9 cellular contexts compared by ENCODE assay signal in the genomic region with DNA sequence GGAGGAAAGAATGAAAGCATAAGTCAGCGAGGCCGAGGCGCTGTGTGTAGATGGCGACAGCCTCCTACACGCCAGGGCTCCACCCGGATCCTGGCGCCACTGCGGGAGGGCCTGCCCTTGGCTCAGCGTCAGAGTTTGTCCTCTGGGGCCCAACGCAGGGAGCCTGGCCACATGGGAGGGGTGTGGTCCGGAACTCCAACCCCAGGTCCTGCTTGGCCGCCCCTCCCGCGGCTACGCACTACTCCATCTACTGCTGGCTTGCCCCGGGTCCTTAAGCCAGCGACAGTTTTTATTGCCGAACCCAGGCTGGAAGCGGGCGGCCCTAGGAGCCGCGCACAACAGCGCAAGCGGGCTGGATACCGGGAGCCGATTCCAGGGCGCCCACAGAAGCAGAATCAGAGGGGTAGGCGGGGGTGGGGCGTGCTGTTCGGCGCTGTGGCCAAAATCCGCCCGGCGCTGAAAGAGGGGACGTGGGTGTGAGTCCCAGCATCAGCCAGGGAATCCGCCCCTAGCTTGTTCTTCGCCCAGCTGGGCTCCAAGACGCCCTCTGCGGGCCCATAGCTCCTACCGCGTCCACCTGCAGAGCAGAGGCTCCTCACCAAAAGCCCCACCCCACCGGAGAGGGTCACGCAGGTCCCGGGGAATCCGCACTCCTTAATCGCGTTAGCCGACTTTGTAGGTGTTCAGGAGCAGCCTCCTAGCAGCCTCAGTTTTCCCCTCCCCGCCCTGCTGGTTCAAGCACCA. TPM values are rescaled to one million over a fixed set of nuclear protein-coding genes. Genes with fewer than 3 reads are reported as not detected.
A peak's percentile ranks its signal among the peaks of the same experiment; 100 is the strongest.
DNase-seq lines count a peak whose midpoint lies in the region; FAIRE-seq and TF ChIP-seq lines count a peak whose summit lies in the region.
"Had no signal": no experiment of that assay in that cellular context is flagged by ENCODE, and none has a peak within 500 bp of the region (broad histone marks: within the 10 kb centered on the region; RNA-seq: fewer than 3 reads in every experiment).

No MANE protein-coding gene starts in this region.

- TF ChIP-seq CTCF in cardiac fibroblast (IDR thresholded peaks at IDR 0.05; ENCODE audit: low read depth, low read length) (peak; percentile 66), keratinocyte (optimal IDR thresholded peaks at IDR 0.05 in 1 of 3, IDR thresholded peaks at IDR 0.05 in 1 of 3, conservative IDR thresholded peaks at IDR 0.05 in 1 of 3; ENCODE audit: extremely low read depth in 1 of 3, insufficient read depth in 2 of 3, low read length in 3 of 3) (peak; percentile 52 to 76 (median 71))

- dilution Hi-C loops in keratinocyte (cut with MboI; ENCODE audit: extremely low pct_ligation_motif_present, low sequenced_read_pairs) = no loop called here

- H3K4me3 ChIP-seq in MG63 (peak overlapping the region; percentile 56), cardiac fibroblast (replicated peaks in 1 of 2; ENCODE audit: low read depth in 2 of 2, low read length in 2 of 2) (peak overlapping the region; percentile 34 to 57), keratinocyte (ENCODE audit: control insufficient read depth in 2 of 3, extremely low read depth in 1 of 3, insufficient read depth in 2 of 3, low read depth in 1 of 3, low read length in 3 of 3) (peak overlapping the region; percentile 13 to 66 (median 53))

- no peaks in the 10 kb centered on the region for H3K27me3 ChIP-seq in MG63
- H3K27me3 ChIP-seq in keratinocyte (ENCODE audit: control insufficient read depth, extremely low read depth, insufficient read depth, low read length) = peaks cover 26% of the 10 kb centered on the region

- H3K4me2 ChIP-seq in keratinocyte (ENCODE audit: control insufficient read depth, extremely low read depth, insufficient read depth, low read depth, low read length) = peak overlapping the region; percentile 84

- no peaks in the 10 kb centered on the region for H3K9me1 ChIP-seq in keratinocyte (ENCODE audit: control insufficient read depth, extremely low read depth, insufficient read depth, low read length)

- no peak overlapping the region for H3K9ac ChIP-seq in keratinocyte (ENCODE audit: control insufficient read depth, extremely low read depth, insufficient read depth, low read length)

- peak overlapping the region; percentile 53 for H2AFZ ChIP-seq in keratinocyte (ENCODE audit: control insufficient read depth, low read length)

- H3K27ac ChIP-seq in keratinocyte (ENCODE audit: control insufficient read depth, insufficient read depth, low read length) = no peak overlapping the region

- DNase-seq in NCI-H1436 (lab: John Stamatoyannopoulos, UW) = peak; percentile 60
- DNase-seq in NCI-H1436 treated with DMSO at 0.1 percent for 48 hours (lab: John Stamatoyannopoulos, UW) = no peak
- DNase-seq in MG63 = peak; percentile 93
- peak; percentile 35 for DNase-seq in T-helper 9 cell
- peak; percentile 63 to 70 for DNase-seq in cardiac fibroblast (ENCODE audit: low read depth in 2 of 2)
- no peak for DNase-seq in keratinocyte (ENCODE audit: low read depth, low spot score)
- peak; percentile 41 to 55 for DNase-seq in stimulated activated CD4-positive, alpha-beta T cell treated with anti-CD3 and anti-CD28 coated beads, Interleukin-2, amount 100 ng/mL, for 24 hours
- no peak for DNase-seq in NCI-H128 (lab: John Stamatoyannopoulos, UW; ENCODE audit: unreplicated experiment)

- peaks cover 13% of the 10 kb centered on the region for H3K4me1 ChIP-seq in keratinocyte (ENCODE audit: control insufficient read depth, extremely low read depth, insufficient read depth, low read length)

- no peaks in the 10 kb centered on the region for H3K79me2 ChIP-seq in keratinocyte (ENCODE audit: control insufficient read depth, insufficient read depth, low read length)

- H3K9me3 ChIP-seq in MG63 = no peaks in the 10 kb centered on the region
- no peaks in the 10 kb centered on the region for H3K9me3 ChIP-seq in keratinocyte (ENCODE audit: control insufficient read depth, low read depth, low read length)

- no peaks in the 10 kb centered on the region for H4K20me1 ChIP-seq in keratinocyte (ENCODE audit: control insufficient read depth, extremely low read depth, insufficient read depth, low read length)

- FAIRE-seq in keratinocyte (lab: Jason Lieb, UNC) = no peak
- FAIRE-seq: G401.6 had no signal

- peaks cover 19% of the 10 kb centered on the region for H3K36me3 ChIP-seq in MG63
- H3K36me3 ChIP-seq in keratinocyte (ENCODE audit: control insufficient read depth in 2 of 2, extremely low read depth in 1 of 2, insufficient read depth in 2 of 2, low read length in 2 of 2) = no peaks in the 10 kb centered on the region

RNA-seq across cellular contexts. Expression of a gene that starts 4.5 kb away (rescaled TPM):
- total RNA-seq in MG63 (2014; rRNA removed; shearing (Covaris generic); ENCODE audit: low replicate concordance) = 27.7 and 54.4 TPM in 2 replicates
- polyA plus RNA-seq in keratinocyte = 0.08 to 0.18 TPM (median 0.18 TPM) in 3 replicates
- polyA plus RNA-seq in keratinocyte (2011; ENCODE audit: low read depth) = 0.40 TPM
- polyA plus RNA-seq in keratinocyte (2011; cell fraction: cytosol; rRNA removed) = 0.06 and 0.07 TPM in 2 replicates
- polyA plus RNA-seq in keratinocyte (2011; cell fraction: nucleus; rRNA removed) = 0.11 TPM in 1 of 2 replicates, not detected in the other
- polyA plus RNA-seq in keratinocyte (2012; ENCODE audit: low replicate concordance) = 0.18 and 0.72 TPM in 2 replicates
- 0.36 to 0.38 TPM in 2 of 3 replicates, not detected in the other for polyA minus RNA-seq in keratinocyte
- 0.96 TPM for polyA minus RNA-seq in keratinocyte (2011; cell fraction: cytosol; rRNA and poly(A)+ RNA removed)
- not detected in 2 replicates for polyA minus RNA-seq in keratinocyte (2011; cell fraction: nucleus; rRNA and poly(A)+ RNA removed)

RNA-seq across cellular contexts. Expression of a gene that starts 35.3 kb away (rescaled TPM):
- 27.4 and 38.5 TPM in 2 replicates for total RNA-seq in MG63 (2014; rRNA removed; shearing (Covaris generic); ENCODE audit: low replicate concordance)
- 77.0 to 102 TPM (median 78.7 TPM) in 3 replicates for polyA plus RNA-seq in keratinocyte
- 16.3 TPM for polyA plus RNA-seq in keratinocyte (2011; ENCODE audit: low read depth)
- polyA plus RNA-seq in keratinocyte (2011; cell fraction: cytosol; rRNA removed) = 46.8 and 54.3 TPM in 2 replicates
- 223 and 238 TPM in 2 replicates for polyA plus RNA-seq in keratinocyte (2011; cell fraction: nucleus; rRNA removed)
- polyA plus RNA-seq in keratinocyte (2012; ENCODE audit: low replicate concordance) = 29.7 and 42.9 TPM in 2 replicates
- 101 to 143 TPM (median 111 TPM) in 3 replicates for polyA minus RNA-seq in keratinocyte
- 110 TPM for polyA minus RNA-seq in keratinocyte (2011; cell fraction: cytosol; rRNA and poly(A)+ RNA removed)
- polyA minus RNA-seq in keratinocyte (2011; cell fraction: nucleus; rRNA and poly(A)+ RNA removed) = 45.5 and 69.4 TPM in 2 replicates

RNA-seq across cellular contexts. Expression of a gene that starts 35.4 kb away (rescaled TPM):
- 1.4 and 2.5 TPM in 2 replicates for total RNA-seq in MG63 (2014; rRNA removed; shearing (Covaris generic); ENCODE audit: low replicate concordance)
- 0.31 to 0.54 TPM (median 0.54 TPM) in 3 replicates for polyA plus RNA-seq in keratinocyte
- 0.10 TPM for polyA plus RNA-seq in keratinocyte (2011; ENCODE audit: low read depth)
- 0.15 and 0.34 TPM in 2 replicates for polyA plus RNA-seq in keratinocyte (2011; cell fraction: cytosol; rRNA removed)
- 1.1 and 1.2 TPM in 2 replicates for polyA plus RNA-seq in keratinocyte (2011; cell fraction: nucleus; rRNA removed)
- polyA plus RNA-seq in keratinocyte (2012; ENCODE audit: low replicate concordance) = 0.34 and 1.0 TPM in 2 replicates
- polyA minus RNA-seq in keratinocyte = 0.20 to 0.40 TPM in 2 of 3 replicates, not detected in the other
- polyA minus RNA-seq in keratinocyte (2011; cell fraction: cytosol; rRNA and poly(A)+ RNA removed) = not detected
- polyA minus RNA-seq in keratinocyte (2011; cell fraction: nucleus; rRNA and poly(A)+ RNA removed) = 0.11 and 0.78 TPM in 2 replicates

Comparison
In these comparisons a context has a peak if more than half of its experiments do, and no peak if none do; other contexts are left out.
1. DNase-seq: peak in NCI-H1436 (single experiment), MG63 (single experiment), T-helper 9 cell (single experiment), cardiac fibroblast (2 of 2) and stimulated activated CD4-positive, alpha-beta T cell treated with anti-CD3 and anti-CD28 coated beads, Interleukin-2, amount 100 ng/mL, for 24 hours (2 of 2); none in NCI-H1436 treated with DMSO at 0.1 percent for 48 hours (single experiment), keratinocyte (single experiment) and NCI-H128 (single experiment).
2. Peak in every context shown above with its lines, with median percentiles within 50 percentile points of each other: H3K4me3 ChIP-seq.